Comparison of ENCODE assay signal across 13 cellular contexts in the genomic region with DNA sequence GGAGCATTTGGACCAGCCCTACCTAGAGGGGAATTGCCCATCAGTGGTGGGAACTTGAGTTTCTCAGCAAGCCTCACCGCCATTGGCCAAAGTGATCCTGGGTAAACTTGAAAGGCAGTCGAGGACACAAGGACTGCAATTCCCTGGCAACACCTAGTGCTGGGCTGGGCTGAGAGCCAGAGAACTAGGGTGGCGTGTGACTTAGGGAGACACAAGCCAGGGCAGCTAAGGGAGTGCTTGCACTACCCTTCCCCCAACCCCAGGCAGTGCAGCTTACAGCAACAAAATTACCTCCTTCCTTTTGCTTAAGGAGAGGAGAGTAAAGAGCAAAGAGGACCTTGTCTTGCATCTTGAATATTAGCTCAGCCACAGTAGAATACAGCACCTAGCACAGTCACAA.
DNase-seq lines count a peak whose midpoint lies in the region; ATAC-seq, FAIRE-seq and TF ChIP-seq lines count a peak whose summit lies in the region.
"Had no signal": no experiment of that assay in that cellular context is flagged by ENCODE, and none has a peak within 500 bp of the region (broad histone marks: within the 10 kb centered on the region; RNA-seq: fewer than 3 reads in every experiment).

No MANE protein-coding gene starts in this region.

- CTCF ChIA-PET in HepG2 (lab: Yijun Ruan, JAX; ENCODE audit: low intra/inter-chr PET ratio, low total read pairs): no interaction called here

- TF ChIP-seq EP300 in HepG2 (IDR thresholded peaks at IDR 0.05; ENCODE audit: low read depth in 2 of 2, low read length in 2 of 2) (no peak), HepG2 (CRISPR knock-in tag; IDR thresholded peaks at IDR 0.05; ENCODE audit: borderline replicate concordance) (no peak)

- no peak overlapping the region for H3K4me3 ChIP-seq in right lobe of liver
- no peak overlapping the region for H3K4me3 ChIP-seq in HepG2 (replicated peaks in 1 of 3; ENCODE audit: insufficient read depth in 1 of 3, low read depth in 2 of 3, low read length in 3 of 3)
- H3K4me3 ChIP-seq in colonic mucosa: no peak overlapping the region
- no peak overlapping the region for H3K4me3 ChIP-seq in lower lobe of right lung
- no peak overlapping the region for H3K4me3 ChIP-seq in aorta (ENCODE audit: low read length in 2 of 2)

- no peak for TF ChIP-seq RAD21 in HepG2 (CRISPR knock-in tag; IDR thresholded peaks at IDR 0.05)

- H3K79me2 ChIP-seq in HepG2 (ENCODE audit: insufficient read depth, low read length): no peaks in the 10 kb centered on the region

- no peaks in the 10 kb centered on the region for H4K20me1 ChIP-seq in HepG2 (ENCODE audit: insufficient read depth, low read length)

- no peak overlapping the region for H3K9ac ChIP-seq in HepG2 (ENCODE audit: insufficient read depth, low read depth, low read length)
- no peak overlapping the region for H3K9ac ChIP-seq in colonic mucosa (ENCODE audit: low read depth in 2 of 2, low read length in 2 of 2)

- H3K27ac ChIP-seq in right lobe of liver (no peak overlapping the region), HepG2 (ENCODE audit: extremely low read length, insufficient read depth, low read length) (no peak overlapping the region), colonic mucosa (no peak overlapping the region), lower lobe of right lung (no peak overlapping the region), aorta (ENCODE audit: low read depth in 1 of 2, low read length in 2 of 2) (no peak overlapping the region)

- intact Hi-C loops in right lobe of liver (cut with DNase I): no loop called here
- intact Hi-C loops in HepG2 (cut with micrococcal nuclease; ENCODE audit: unreplicated experiment): no loop called here
- intact Hi-C loops in colonic mucosa (cut with DNase I): no loop called here
- intact Hi-C loops in lower lobe of right lung (cut with DNase I): no loop called here
- intact Hi-C loops in aorta (cut with DNase I): no loop called here

- no peak for FAIRE-seq in HepG2 (lab: Jason Lieb, UNC)

- H3K27me3 ChIP-seq in right lobe of liver (no peaks in the 10 kb centered on the region), HepG2 (ENCODE audit: control insufficient read depth in 1 of 2, insufficient read depth in 2 of 2, low read length in 2 of 2) (no peaks in the 10 kb centered on the region), colonic mucosa (no peaks in the 10 kb centered on the region), lower lobe of right lung (ENCODE audit: low read depth) (no peaks in the 10 kb centered on the region), aorta (ENCODE audit: control insufficient read depth in 1 of 2, insufficient read depth in 2 of 2, low read length in 1 of 2) (no peaks in the 10 kb centered on the region)

- BruUV-seq in HepG2 (replicated peaks; lab: Mats Ljungman, UMichigan): no TSS peak

- TF ChIP-seq CTCF in right lobe of liver (IDR thresholded peaks at IDR 0.05) (no peak), HepG2 (CRISPR knock-in tag; IDR thresholded peaks at IDR 0.05) (no peak), colonic mucosa (IDR thresholded peaks at IDR 0.05) (no peak), lower lobe of right lung (IDR thresholded peaks at IDR 0.05) (no peak)

- H3K4me1 ChIP-seq in right lobe of liver (no peaks in the 10 kb centered on the region), HepG2 (ENCODE audit: insufficient read depth, low read length) (no peaks in the 10 kb centered on the region), colonic mucosa (no peaks in the 10 kb centered on the region), lower lobe of right lung (no peaks in the 10 kb centered on the region), aorta (ENCODE audit: control insufficient read depth in 1 of 2, insufficient read depth in 2 of 2, low read length in 2 of 2) (no peaks in the 10 kb centered on the region)

- H2AFZ ChIP-seq in HepG2 (ENCODE audit: low read length): no peak overlapping the region

- no peaks in the 10 kb centered on the region for H3K9me3 ChIP-seq in right lobe of liver
- H3K9me3 ChIP-seq in HepG2 (ENCODE audit: low read length): peaks cover 69% of the 10 kb centered on the region
- H3K9me3 ChIP-seq in colonic mucosa: no peaks in the 10 kb centered on the region
- no peaks in the 10 kb centered on the region for H3K9me3 ChIP-seq in lower lobe of right lung
- H3K9me3 ChIP-seq in aorta (ENCODE audit: control insufficient read depth, low read length): peaks cover 2% of the 10 kb centered on the region

- POLR2A ChIA-PET in HepG2 (lab: Yijun Ruan, JAX): no interaction called here

- DNase-seq in right lobe of liver: peak in 2 of 3 donors; percentile 42 to 55
- DNase-seq in HepG2 (ENCODE audit: low spot score): no peak
- peak; percentile 60 for DNase-seq in colonic mucosa
- peak; percentile 67 for DNase-seq in lower lobe of right lung
- no peak for DNase-seq in aorta
- DNase-seq in NCI-H526 treated with DMSO at 0.1 percent for 48 hours (lab: John Stamatoyannopoulos, UW): no peak
- DNase-seq: activated CD4-positive, alpha-beta memory T cell treated with anti-CD3 and anti-CD28 coated beads, Interleukin-2, amount 10 ng/mL, durations not matched to agents 7 days and 5 days; endodermal cell; hippocampal formation; mesendoderm; stimulated activated CD4-positive, alpha-beta T cell treated with anti-CD3 and anti-CD28 coated beads, Interleukin-1b, Interleukin-23, amount 100 ng/mL, for 48 hours had no signal

- no peak for TF ChIP-seq POLR2A in right lobe of liver (IDR thresholded peaks at IDR 0.05)
- no peak for TF ChIP-seq POLR2A in HepG2 (IDR thresholded peaks at IDR 0.05; ENCODE audit: insufficient read depth in 1 of 2, low read depth in 2 of 2, low read length in 2 of 2)

- H3K36me3 ChIP-seq in right lobe of liver: no peaks in the 10 kb centered on the region
- H3K36me3 ChIP-seq in HepG2 (replicated peaks in 1 of 2; ENCODE audit: control insufficient read depth in 1 of 2, insufficient read depth in 2 of 2, low read length in 2 of 2): no peaks in the 10 kb centered on the region
- no peaks in the 10 kb centered on the region for H3K36me3 ChIP-seq in colonic mucosa
- H3K36me3 ChIP-seq in lower lobe of right lung: no peaks in the 10 kb centered on the region
- no peaks in the 10 kb centered on the region for H3K36me3 ChIP-seq in aorta (ENCODE audit: control insufficient read depth in 1 of 2, insufficient read depth in 2 of 2, low read length in 1 of 2)

- ATAC-seq in right lobe of liver (peak in 2 of 4 donors; percentile 27 to 72), HepG2 (no peak), lower lobe of right lung (peak; percentile 86 to 88), aorta (ENCODE audit: low FRiP score) (peak; percentile 63), HG03045 (IDR thresholded peaks at IDR 0.05; ENCODE audit: unreplicated experiment) (no peak), HG03342 (IDR thresholded peaks at IDR 0.05; ENCODE audit: unreplicated experiment) (no peak)

- 40% methylated on average over 2 of the region's 3 CpGs for WGBS in right lobe of liver (ENCODE audit: insufficient coverage, low coverage, low lambda C conversion rate, missing lambda C conversion rate)
- WGBS in HepG2 (ENCODE audit: low lambda C conversion rate): 0% methylated on average over 2 of the region's 3 CpGs
- 35 to 37% methylated on average over 3 of the region's 3 CpGs for WGBS in aorta, 2 donors

- in situ Hi-C loops in HepG2 (cut with HindIII; ENCODE audit: extremely low pct_ligation_motif_present, low pct_unique_long_range_greater_than_20kb): no loop called here

- no peak overlapping the region for H3K4me2 ChIP-seq in HepG2 (ENCODE audit: low read depth, low read length)

TF ChIP-seq in HepG2, 621 proteins besides CTCF, POLR2A, EP300 and RAD21:
- TF ChIP-seq SNAI1 (CRISPR knock-in tag; IDR thresholded peaks at IDR 0.05; ENCODE audit: borderline replicate concordance) (no peak), ZBTB3 (CRISPR knock-in tag; IDR thresholded peaks at IDR 0.05; ENCODE audit: borderline replicate concordance, low read depth) (no peak), MED8 (CRISPR knock-in tag; IDR thresholded peaks at IDR 0.05; ENCODE audit: insufficient replicate concordance) (no peak), ZFP90 (CRISPR knock-in tag; IDR thresholded peaks at IDR 0.05; ENCODE audit: borderline replicate concordance) (no peak), IKZF1 (IDR thresholded peaks at IDR 0.05) (no peak), ZNF83 (CRISPR knock-in tag; IDR thresholded peaks at IDR 0.05; ENCODE audit: borderline replicate concordance) (no peak), SOX6 (IDR thresholded peaks at IDR 0.05) (no peak), SOX6 (CRISPR knock-in tag; IDR thresholded peaks at IDR 0.05) (no peak), ZSCAN20 (CRISPR knock-in tag; IDR thresholded peaks at IDR 0.05; ENCODE audit: borderline replicate concordance) (no peak), ZNF484 (CRISPR knock-in tag; IDR thresholded peaks at IDR 0.05; ENCODE audit: borderline replicate concordance, low read depth) (no peak)
- TF ChIP-seq, protein P1, sequence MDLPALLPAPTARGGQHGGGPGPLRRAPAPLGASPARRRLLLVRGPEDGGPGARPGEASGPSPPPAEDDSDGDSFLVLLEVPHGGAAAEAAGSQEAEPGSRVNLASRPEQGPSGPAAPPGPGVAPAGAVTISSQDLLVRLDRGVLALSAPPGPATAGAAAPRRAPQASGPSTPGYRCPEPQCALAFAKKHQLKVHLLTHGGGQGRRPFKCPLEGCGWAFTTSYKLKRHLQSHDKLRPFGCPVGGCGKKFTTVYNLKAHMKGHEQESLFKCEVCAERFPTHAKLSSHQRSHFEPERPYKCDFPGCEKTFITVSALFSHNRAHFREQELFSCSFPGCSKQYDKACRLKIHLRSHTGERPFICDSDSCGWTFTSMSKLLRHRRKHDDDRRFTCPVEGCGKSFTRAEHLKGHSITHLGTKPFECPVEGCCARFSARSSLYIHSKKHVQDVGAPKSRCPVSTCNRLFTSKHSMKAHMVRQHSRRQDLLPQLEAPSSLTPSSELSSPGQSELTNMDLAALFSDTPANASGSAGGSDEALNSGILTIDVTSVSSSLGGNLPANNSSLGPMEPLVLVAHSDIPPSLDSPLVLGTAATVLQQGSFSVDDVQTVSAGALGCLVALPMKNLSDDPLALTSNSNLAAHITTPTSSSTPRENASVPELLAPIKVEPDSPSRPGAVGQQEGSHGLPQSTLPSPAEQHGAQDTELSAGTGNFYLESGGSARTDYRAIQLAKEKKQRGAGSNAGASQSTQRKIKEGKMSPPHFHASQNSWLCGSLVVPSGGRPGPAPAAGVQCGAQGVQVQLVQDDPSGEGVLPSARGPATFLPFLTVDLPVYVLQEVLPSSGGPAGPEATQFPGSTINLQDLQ (CRISPR knock-in tag; IDR thresholded peaks at IDR 0.05): no peak
TF ChIP-seq in HepG2: peak in this region for 0.

Comparison
In these comparisons a context has a peak if more than half of its experiments do, and no peak if none do; other contexts are left out.
1. DNase-seq: peak in right lobe of liver (2 of 3), colonic mucosa (single experiment) and lower lobe of right lung (single experiment); none in HepG2 (single experiment), aorta (0 of 2) and NCI-H526 treated with DMSO at 0.1 percent for 48 hours (single experiment).
2. ATAC-seq: peak in lower lobe of right lung (2 of 2) and aorta (single experiment); none in HepG2 (single experiment), HG03045 (single experiment) and HG03342 (single experiment).